ENCODE assay signal across 9 cellular contexts in genomic region chr10:79184141-79184625, GRCh38.
DNase-seq lines count a peak whose midpoint lies in the region; ATAC-seq and TF ChIP-seq lines count a peak whose summit lies in the region.
"Had no signal": no experiment of that assay in that cellular context is flagged by ENCODE, and none has a peak within 500 bp of the region (broad histone marks: within the 10 kb centered on the region; RNA-seq: fewer than 3 reads in every experiment).

No MANE protein-coding gene starts in this region.

- H3K4me3 ChIP-seq in prostate gland: no peak overlapping the region
- H3K4me3 ChIP-seq: SK-N-MC had no signal

- whole genome bisulfite sequencing in prostate gland: 40% methylated on average over 7 of the region's 7 CpGs

- DNase-seq in AG08395 (ENCODE audit: low spot score) (peak; percentile 66), NCI-H146 treated with DMSO at 0.1 percent for 48 hours (lab: John Stamatoyannopoulos, UW; ENCODE audit: unreplicated experiment) (peak; percentile 54), dedifferentiated amniotic fluid mesenchymal stem cell (ENCODE audit: extremely low spot score) (peak; percentile 15), mesothelial cell of epicardium (ENCODE audit: low spot score in 2 of 2, unreplicated experiment in 2 of 2) (no peak), middle frontal gyrus (ENCODE audit: extremely low spot score, low spot score) (no peak), NCI-H2196 treated with DMSO at 0.1 percent for 48 hours (lab: John Stamatoyannopoulos, UW; ENCODE audit: unreplicated experiment) (no peak), prostate gland (ENCODE audit: low spot score) (no peak)

- H3K27me3 Mint-ChIP-seq in mesothelial cell of epicardium (ENCODE audit: low read depth): no peaks in the 10 kb centered on the region

- peaks cover 6% of the 10 kb centered on the region for H3K4me1 ChIP-seq in prostate gland (replicated peaks)

- H3K27ac Mint-ChIP-seq in mesothelial cell of epicardium: peak overlapping the region; percentile 64

- H3K27me3 ChIP-seq in prostate gland (replicated peaks; ENCODE audit: insufficient read depth): no peaks in the 10 kb centered on the region

- H3K9me3 Mint-ChIP-seq in mesothelial cell of epicardium: no peaks in the 10 kb centered on the region

- TF ChIP-seq CTCF in mesothelial cell of epicardium (IDR thresholded peaks at IDR 0.05; ENCODE audit: unreplicated experiment) (no peak), prostate gland (IDR thresholded peaks at IDR 0.05) (no peak)

- H3K36me3 ChIP-seq in prostate gland: no peaks in the 10 kb centered on the region

- no peak overlapping the region for H3K4me3 Mint-ChIP-seq in mesothelial cell of epicardium

- intact Hi-C loops in prostate gland (cut with DNase I): loop anchor here (10.0 kb wide), 1 partner anchor 379 kb away; no protein-coding TSS in a partner anchor

- no peak for TF ChIP-seq POLR2A in prostate gland (IDR thresholded peaks at IDR 0.05)

- H3K9me3 ChIP-seq in prostate gland: no peaks in the 10 kb centered on the region

- H3K36me3 Mint-ChIP-seq in mesothelial cell of epicardium: peaks cover 2% of the 10 kb centered on the region

- ATAC-seq in GM21619 (IDR thresholded peaks at IDR 0.05; ENCODE audit: unreplicated experiment): no peak

- peak overlapping the region in 1 of 2 donors; percentile 2 for H3K27ac ChIP-seq in prostate gland
- H3K27ac ChIP-seq: SK-N-MC had no signal

- peaks cover 73% of the 10 kb centered on the region for H3K4me1 Mint-ChIP-seq in mesothelial cell of epicardium

Comparison
In these comparisons a context has a peak if more than half of its experiments do, and no peak if none do; other contexts are left out.
1. DNase-seq: peak in AG08395 (single experiment), NCI-H146 treated with DMSO at 0.1 percent for 48 hours (single experiment) and dedifferentiated amniotic fluid mesenchymal stem cell (single experiment); none in mesothelial cell of epicardium (0 of 2), middle frontal gyrus (single experiment), NCI-H2196 treated with DMSO at 0.1 percent for 48 hours (single experiment) and prostate gland (single experiment).